1 cellular context compared by ENCODE assay signal in genomic region chr2:241701405-241702154, GRCh38.
TF ChIP-seq lines count a peak whose summit lies in the region.

ING5 (plus strand) TSS chr2:241702039; CDS start chr2:241702066, 27 bp downstream.

TF ChIP-seq in HepG2, 621 proteins besides CTCF, POLR2A, EP300 and RAD21 (continued from another document and continues in another):
- peak; percentile 48 for TF ChIP-seq PRDM15 (CRISPR knock-in tag; IDR thresholded peaks at IDR 0.05)
- TF ChIP-seq PHB2 (IDR thresholded peaks at IDR 0.05; ENCODE audit: partially characterized antibody), result no peak
- TF ChIP-seq YEATS4 (CRISPR knock-in tag; IDR thresholded peaks at IDR 0.05; ENCODE audit: borderline replicate concordance), result peak; percentile 98
- no peak for TF ChIP-seq SOX5 (CRISPR knock-in tag; IDR thresholded peaks at IDR 0.05; ENCODE audit: borderline replicate concordance)
- TF ChIP-seq KDM5A (IDR thresholded peaks at IDR 0.05; ENCODE audit: borderline replicate concordance, low read length), result peak; percentile 57; the same call in 1 of the 2 replicates
- TF ChIP-seq KAT8 (CRISPR knock-in tag; IDR thresholded peaks at IDR 0.05), result peak; percentile 75
- TF ChIP-seq ZNF644 (CRISPR knock-in tag; IDR thresholded peaks at IDR 0.05; ENCODE audit: low read depth), result no peak
- peak; percentile 90 for TF ChIP-seq MEIS2 (CRISPR knock-in tag; IDR thresholded peaks at IDR 0.05)
- TF ChIP-seq, protein P1, sequence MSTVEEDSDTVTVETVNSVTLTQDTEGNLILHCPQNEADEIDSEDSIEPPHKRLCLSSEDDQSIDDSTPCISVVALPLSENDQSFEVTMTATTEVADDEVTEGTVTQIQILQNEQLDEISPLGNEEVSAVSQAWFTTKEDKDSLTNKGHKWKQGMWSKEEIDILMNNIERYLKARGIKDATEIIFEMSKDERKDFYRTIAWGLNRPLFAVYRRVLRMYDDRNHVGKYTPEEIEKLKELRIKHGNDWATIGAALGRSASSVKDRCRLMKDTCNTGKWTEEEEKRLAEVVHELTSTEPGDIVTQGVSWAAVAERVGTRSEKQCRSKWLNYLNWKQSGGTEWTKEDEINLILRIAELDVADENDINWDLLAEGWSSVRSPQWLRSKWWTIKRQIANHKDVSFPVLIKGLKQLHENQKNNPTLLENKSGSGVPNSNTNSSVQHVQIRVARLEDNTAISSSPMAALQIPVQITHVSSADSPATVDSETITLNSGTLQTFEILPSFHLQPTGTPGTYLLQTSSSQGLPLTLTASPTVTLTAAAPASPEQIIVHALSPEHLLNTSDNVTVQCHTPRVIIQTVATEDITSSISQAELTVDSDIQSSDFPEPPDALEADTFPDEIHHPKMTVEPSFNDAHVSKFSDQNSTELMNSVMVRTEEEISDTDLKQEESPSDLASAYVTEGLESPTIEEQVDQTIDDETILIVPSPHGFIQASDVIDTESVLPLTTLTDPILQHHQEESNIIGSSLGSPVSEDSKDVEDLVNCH (CRISPR knock-in tag; IDR thresholded peaks at IDR 0.05), result 0 out of 2 replicates have a peak, but pooled peaks have one; percentile 67
- TF ChIP-seq, protein P2, sequence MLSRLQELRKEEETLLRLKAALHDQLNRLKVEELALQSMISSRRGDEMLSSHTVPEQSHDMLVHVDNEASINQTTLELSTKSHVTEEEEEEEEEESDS (CRISPR knock-in tag; IDR thresholded peaks at IDR 0.05; ENCODE audit: borderline replicate concordance), result peak; percentile 90; the same call in 1 of the 2 replicates
- peak; percentile 94 for TF ChIP-seq ZNF607 (CRISPR knock-in tag; IDR thresholded peaks at IDR 0.05; ENCODE audit: borderline replicate concordance)
- 0 out of 2 replicates have a peak, but pooled peaks have one; percentile 18 for TF ChIP-seq ISX (CRISPR knock-in tag; conservative IDR thresholded peaks at IDR 0.05)
- TF ChIP-seq ZBTB7B (CRISPR knock-in tag; IDR thresholded peaks at IDR 0.05), result peak; percentile 59; the same call in 1 of the 2 replicates
- peak; percentile 96 for TF ChIP-seq SRY (CRISPR knock-in tag; IDR thresholded peaks at IDR 0.05)
- peak; percentile 92; the same call in 1 of the 2 replicates for TF ChIP-seq ZNF75D (CRISPR knock-in tag; IDR thresholded peaks at IDR 0.05; ENCODE audit: borderline replicate concordance)
- TF ChIP-seq ZNF251 (CRISPR knock-in tag; IDR thresholded peaks at IDR 0.05), result peak; percentile 82; the same call in 1 of the 2 replicates
- TF ChIP-seq ZSCAN31 (CRISPR knock-in tag; IDR thresholded peaks at IDR 0.05; ENCODE audit: low read depth), result no peak; the same call in 1 of the 2 replicates
- TF ChIP-seq NCOR1 (IDR thresholded peaks at IDR 0.05; ENCODE audit: borderline replicate concordance, low read length), result no peak
- no peak; the same call in none of the 2 replicates for TF ChIP-seq ZNF441 (CRISPR knock-in tag; IDR thresholded peaks at IDR 0.05; ENCODE audit: borderline replicate concordance)
- no peak for TF ChIP-seq NFIB (CRISPR knock-in tag; IDR thresholded peaks at IDR 0.05; ENCODE audit: borderline replicate concordance)
- TF ChIP-seq LCORL (IDR thresholded peaks at IDR 0.05), result no peak
- peak; percentile 19; the same call in 1 of the 2 replicates for TF ChIP-seq LCORL (CRISPR knock-in tag; IDR thresholded peaks at IDR 0.05)
- peak; percentile 86; the same call in 1 of the 2 replicates for TF ChIP-seq ZNF543 (CRISPR knock-in tag; IDR thresholded peaks at IDR 0.05)
- 0 out of 2 replicates have a peak, but pooled peaks have one; percentile 84 for TF ChIP-seq ZNF577 (CRISPR knock-in tag; IDR thresholded peaks at IDR 0.05; ENCODE audit: borderline replicate concordance, low read depth)
- no peak; the same call in 1 of the 2 replicates for TF ChIP-seq ZNF235 (CRISPR knock-in tag; IDR thresholded peaks at IDR 0.05; ENCODE audit: borderline replicate concordance)
- TF ChIP-seq HIC2 (CRISPR knock-in tag; IDR thresholded peaks at IDR 0.05; ENCODE audit: low read depth), result 0 out of 2 replicates have a peak, but pooled peaks have one; percentile 88
- peak; percentile 94 for TF ChIP-seq ZBTB46 (CRISPR knock-in tag; IDR thresholded peaks at IDR 0.05; ENCODE audit: borderline replicate concordance)
- TF ChIP-seq SSRP1 (CRISPR knock-in tag; IDR thresholded peaks at IDR 0.05), result peak; percentile 95
- TF ChIP-seq ZSCAN20 (CRISPR knock-in tag; IDR thresholded peaks at IDR 0.05; ENCODE audit: borderline replicate concordance), result peak; percentile 89; the same call in 1 of the 2 replicates
- TF ChIP-seq CSRNP1 (CRISPR knock-in tag; IDR thresholded peaks at IDR 0.05), result peak; percentile 86
- TF ChIP-seq EHMT2 (IDR thresholded peaks at IDR 0.05; ENCODE audit: borderline replicate concordance, low read depth, low read length), result no peak
- TF ChIP-seq, protein P3, sequence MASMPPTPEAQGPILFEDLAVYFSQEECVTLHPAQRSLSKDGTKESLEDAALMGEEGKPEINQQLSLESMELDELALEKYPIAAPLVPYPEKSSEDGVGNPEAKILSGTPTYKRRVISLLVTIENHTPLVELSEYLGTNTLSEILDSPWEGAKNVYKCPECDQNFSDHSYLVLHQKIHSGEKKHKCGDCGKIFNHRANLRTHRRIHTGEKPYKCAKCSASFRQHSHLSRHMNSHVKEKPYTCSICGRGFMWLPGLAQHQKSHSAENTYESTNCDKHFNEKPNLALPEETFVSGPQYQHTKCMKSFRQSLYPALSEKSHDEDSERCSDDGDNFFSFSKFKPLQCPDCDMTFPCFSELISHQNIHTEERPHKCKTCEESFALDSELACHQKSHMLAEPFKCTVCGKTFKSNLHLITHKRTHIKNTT (CRISPR knock-in tag; IDR thresholded peaks at IDR 0.05), result peak; percentile 79; the same call in 1 of the 2 replicates
- TF ChIP-seq ESRRA (CRISPR knock-in tag; IDR thresholded peaks at IDR 0.05; ENCODE audit: low read depth), result no peak; the same call in 1 of the 2 replicates
- TF ChIP-seq TCF12 (IDR thresholded peaks at IDR 0.05), result no peak
- no peak; the same call in 1 of the 2 replicates for TF ChIP-seq TCF12 (CRISPR knock-in tag; IDR thresholded peaks at IDR 0.05)
- peak; percentile 98 for TF ChIP-seq KDM2A (CRISPR knock-in tag; IDR thresholded peaks at IDR 0.05; ENCODE audit: borderline replicate concordance, low read depth)
- TF ChIP-seq POLR2AphosphoS2 (IDR thresholded peaks at IDR 0.05; ENCODE audit: low read depth, low read length), result no peak; the same call in 1 of the 2 replicates
- TF ChIP-seq SETDB1 (CRISPR knock-in tag; IDR thresholded peaks at IDR 0.05; ENCODE audit: borderline replicate concordance), result no peak
- no peak for TF ChIP-seq KLF9 (CRISPR knock-in tag; IDR thresholded peaks at IDR 0.05; ENCODE audit: low read depth)
- TF ChIP-seq, protein P4, sequence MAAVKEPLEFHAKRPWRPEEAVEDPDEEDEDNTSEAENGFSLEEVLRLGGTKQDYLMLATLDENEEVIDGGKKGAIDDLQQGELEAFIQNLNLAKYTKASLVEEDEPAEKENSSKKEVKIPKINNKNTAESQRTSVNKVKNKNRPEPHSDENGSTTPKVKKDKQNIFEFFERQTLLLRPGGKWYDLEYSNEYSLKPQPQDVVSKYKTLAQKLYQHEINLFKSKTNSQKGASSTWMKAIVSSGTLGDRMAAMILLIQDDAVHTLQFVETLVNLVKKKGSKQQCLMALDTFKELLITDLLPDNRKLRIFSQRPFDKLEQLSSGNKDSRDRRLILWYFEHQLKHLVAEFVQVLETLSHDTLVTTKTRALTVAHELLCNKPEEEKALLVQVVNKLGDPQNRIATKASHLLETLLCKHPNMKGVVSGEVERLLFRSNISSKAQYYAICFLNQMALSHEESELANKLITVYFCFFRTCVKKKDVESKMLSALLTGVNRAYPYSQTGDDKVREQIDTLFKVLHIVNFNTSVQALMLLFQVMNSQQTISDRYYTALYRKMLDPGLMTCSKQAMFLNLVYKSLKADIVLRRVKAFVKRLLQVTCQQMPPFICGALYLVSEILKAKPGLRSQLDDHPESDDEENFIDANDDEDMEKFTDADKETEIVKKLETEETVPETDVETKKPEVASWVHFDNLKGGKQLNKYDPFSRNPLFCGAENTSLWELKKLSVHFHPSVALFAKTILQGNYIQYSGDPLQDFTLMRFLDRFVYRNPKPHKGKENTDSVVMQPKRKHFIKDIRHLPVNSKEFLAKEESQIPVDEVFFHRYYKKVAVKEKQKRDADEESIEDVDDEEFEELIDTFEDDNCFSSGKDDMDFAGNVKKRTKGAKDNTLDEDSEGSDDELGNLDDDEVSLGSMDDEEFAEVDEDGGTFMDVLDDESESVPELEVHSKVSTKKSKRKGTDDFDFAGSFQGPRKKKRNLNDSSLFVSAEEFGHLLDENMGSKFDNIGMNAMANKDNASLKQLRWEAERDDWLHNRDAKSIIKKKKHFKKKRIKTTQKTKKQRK (IDR thresholded peaks at IDR 0.05; ENCODE audit: low read length), result no peak
- peak; percentile 97; the same call in 1 of the 2 replicates for TF ChIP-seq ZNF691 (CRISPR knock-in tag; IDR thresholded peaks at IDR 0.05; ENCODE audit: borderline replicate concordance, low read depth)
- TF ChIP-seq ZNF101 (CRISPR knock-in tag; IDR thresholded peaks at IDR 0.05; ENCODE audit: borderline replicate concordance, low read depth), result no peak
- no peak; the same call in 1 of the 2 replicates for TF ChIP-seq ZNF839 (CRISPR knock-in tag; IDR thresholded peaks at IDR 0.05; ENCODE audit: borderline replicate concordance)
- no peak for TF ChIP-seq HOXA7 (CRISPR knock-in tag; IDR thresholded peaks at IDR 0.05)
